ENCODE assay signal across 18 cellular contexts in genomic region chr18:63225434-63225833, GRCh38.
A peak's percentile ranks its signal among the peaks of the same experiment; 100 is the strongest.
DNase-seq lines count a peak whose midpoint lies in the region; ATAC-seq and TF ChIP-seq lines count a peak whose summit lies in the region.
"Had no signal": no experiment of that assay in that cellular context is flagged by ENCODE, and none has a peak within 500 bp of the region (broad histone marks: within the 10 kb centered on the region; RNA-seq: fewer than 3 reads in every experiment).

No MANE protein-coding gene starts in this region.

- no peak overlapping the region for H3K27ac ChIP-seq in mesenchymal stem cell (ENCODE audit: low read length, poor library complexity, severe bottlenecking)
- peak overlapping the region in 3 of 4 donors; percentile 5 to 51 (median 12) for H3K27ac ChIP-seq in transverse colon
- H3K27ac ChIP-seq: C4-2B had no signal

- no peak overlapping the region for H3K18ac ChIP-seq in mesenchymal stem cell (ENCODE audit: low read depth in 1 of 2, low read length in 2 of 2)

- H3K14ac ChIP-seq in mesenchymal stem cell (ENCODE audit: low read length in 2 of 2): no peak overlapping the region

- H3K79me1 ChIP-seq in mesenchymal stem cell (replicated peaks; ENCODE audit: low read length, poor library complexity, severe bottlenecking): peaks cover 1% of the 10 kb centered on the region

- peaks cover 0 to 8% of the 10 kb centered on the region in 2 experiments for H3K27me3 ChIP-seq in mesenchymal stem cell (ENCODE audit: control insufficient read depth in 1 of 2, insufficient read depth in 1 of 2, low read length in 2 of 2)
- H3K27me3 ChIP-seq in transverse colon: no peaks in the 10 kb centered on the region

- H3K9me3 Mint-ChIP-seq in activated naive CD8-positive, alpha-beta T cell (ENCODE audit: low read depth): peaks cover 4% of the 10 kb centered on the region
- peaks cover 11% of the 10 kb centered on the region for H3K9me3 Mint-ChIP-seq in activated naive CD8-positive, alpha-beta T cell treated with anti-CD3 and anti-CD28 coated beads for 36 hours
- H3K9me3 Mint-ChIP-seq in activated T-helper 1 cell treated with anti-CD3 and anti-CD28 coated beads, Interleukin-12 subunit alpha, Interleukin-12 subunit beta, Interleukin-2, Interleukin-4 antibody, amounts not matched to agents 30 ng/mL and 10 ng/mL and 1 ng/mL, durations not matched to agents 14 hours and 24 hours and 36 hours: peaks cover 5% of the 10 kb centered on the region
- peaks cover 2% of the 10 kb centered on the region for H3K9me3 Mint-ChIP-seq in glutamatergic neuron (ENCODE audit: unreplicated experiment)

- H2AFZ ChIP-seq in mesenchymal stem cell (ENCODE audit: low read depth, low read length): peak overlapping the region; percentile 5

- H3K9me3 ChIP-seq in mesenchymal stem cell (ENCODE audit: control insufficient read depth, low read length) (no peaks in the 10 kb centered on the region), transverse colon (no peaks in the 10 kb centered on the region)

- peaks cover 19% of the 10 kb centered on the region for H3K36me3 Mint-ChIP-seq in activated naive CD8-positive, alpha-beta T cell
- peaks cover 67% of the 10 kb centered on the region for H3K36me3 Mint-ChIP-seq in activated naive CD8-positive, alpha-beta T cell treated with anti-CD3 and anti-CD28 coated beads for 36 hours
- peaks cover 45% of the 10 kb centered on the region for H3K36me3 Mint-ChIP-seq in activated T-helper 1 cell treated with anti-CD3 and anti-CD28 coated beads, Interleukin-12 subunit alpha, Interleukin-12 subunit beta, Interleukin-2, Interleukin-4 antibody, amounts not matched to agents 30 ng/mL and 10 ng/mL and 1 ng/mL, durations not matched to agents 14 hours and 24 hours and 36 hours (ENCODE audit: low read depth)
- no peaks in the 10 kb centered on the region for H3K36me3 Mint-ChIP-seq in glutamatergic neuron (ENCODE audit: unreplicated experiment)

- DNase-seq in activated naive CD8-positive, alpha-beta T cell treated with anti-CD3 and anti-CD28 coated beads for 36 hours: no peak
- no peak for DNase-seq in activated T-helper 1 cell treated with anti-CD3 and anti-CD28 coated beads, Interleukin-12 subunit alpha, Interleukin-12 subunit beta, Interleukin-2, Interleukin-4 antibody, amounts not matched to agents 30 ng/mL and 10 ng/mL and 1 ng/mL, durations not matched to agents 14 hours and 24 hours and 36 hours (ENCODE audit: low spot score)
- DNase-seq in mesenchymal stem cell: no peak
- no peak for DNase-seq in transverse colon
- no peak for DNase-seq in NCI-H82 treated with DMSO at 0.1 percent for 48 hours (lab: John Stamatoyannopoulos, UW; ENCODE audit: unreplicated experiment)
- no peak for DNase-seq in glutamatergic neuron
- DNase-seq: COR-L47, DMS153, HCEC 1CT, IMR-90, Kasumi-1, NCI-H1105, NCI-H1694 treated with DMSO at 0.1 percent for 48 hours, NCI-H69, RPMI8226 had no signal

- no peak for TF ChIP-seq CTCF in transverse colon (IDR thresholded peaks at IDR 0.05)
- no peak for TF ChIP-seq CTCF in glutamatergic neuron (IDR thresholded peaks at IDR 0.05; ENCODE audit: partially characterized antibody, unreplicated experiment)

- H2BK15ac ChIP-seq in mesenchymal stem cell (ENCODE audit: low read depth, poor library complexity, severe bottlenecking): no peak overlapping the region

- in situ Hi-C loops in transverse colon (cut with MboI; ENCODE audit: low pct_ligation_motif_present in 1 of 4, low pct_unique_long_range_greater_than_20kb in 1 of 4, low sequenced_read_pairs in 3 of 4): no loop called here

- no peak overlapping the region for H4K91ac ChIP-seq in mesenchymal stem cell (ENCODE audit: low read length)

- H2BK120ac ChIP-seq in mesenchymal stem cell (ENCODE audit: low read depth, low read length): no peak overlapping the region

- H3K4me3 ChIP-seq in mesenchymal stem cell (ENCODE audit: insufficient read depth in 1 of 2, low read depth in 1 of 2, low read length in 2 of 2) (no peak overlapping the region), transverse colon (no peak overlapping the region)

- peaks cover 85% of the 10 kb centered on the region for H3K4me1 Mint-ChIP-seq in activated naive CD8-positive, alpha-beta T cell (ENCODE audit: low read depth)
- H3K4me1 Mint-ChIP-seq in activated naive CD8-positive, alpha-beta T cell treated with anti-CD3 and anti-CD28 coated beads for 36 hours: peaks cover 66% of the 10 kb centered on the region
- H3K4me1 Mint-ChIP-seq in activated T-helper 1 cell treated with anti-CD3 and anti-CD28 coated beads, Interleukin-12 subunit alpha, Interleukin-12 subunit beta, Interleukin-2, Interleukin-4 antibody, amounts not matched to agents 30 ng/mL and 10 ng/mL and 1 ng/mL, durations not matched to agents 14 hours and 24 hours and 36 hours (ENCODE audit: low read depth): peaks cover 66% of the 10 kb centered on the region
- no peaks in the 10 kb centered on the region for H3K4me1 Mint-ChIP-seq in glutamatergic neuron (ENCODE audit: low read depth, unreplicated experiment)

- TF ChIP-seq EP300 in transverse colon (IDR thresholded peaks at IDR 0.05; ENCODE audit: low read depth): no peak

- no peak overlapping the region for H2AK5ac ChIP-seq in mesenchymal stem cell (ENCODE audit: low read length, severe bottlenecking)

- H3K4me1 ChIP-seq in mesenchymal stem cell (ENCODE audit: control insufficient read depth, insufficient read depth, low read depth, low read length) (no peaks in the 10 kb centered on the region), transverse colon (peaks cover 0 to 33% (median 16%) of the 10 kb centered on the region in 4 donors)

- no peak overlapping the region for H3K9ac ChIP-seq in mesenchymal stem cell (ENCODE audit: low read length)

- H3K4me3 Mint-ChIP-seq in activated naive CD8-positive, alpha-beta T cell: no peak overlapping the region
- H3K4me3 Mint-ChIP-seq in activated naive CD8-positive, alpha-beta T cell treated with anti-CD3 and anti-CD28 coated beads for 36 hours: no peak overlapping the region
- H3K4me3 Mint-ChIP-seq in activated T-helper 1 cell treated with anti-CD3 and anti-CD28 coated beads, Interleukin-12 subunit alpha, Interleukin-12 subunit beta, Interleukin-2, Interleukin-4 antibody, amounts not matched to agents 30 ng/mL and 10 ng/mL and 1 ng/mL, durations not matched to agents 14 hours and 24 hours and 36 hours: no peak overlapping the region
- no peak overlapping the region for H3K4me3 Mint-ChIP-seq in glutamatergic neuron (ENCODE audit: unreplicated experiment)

- no peak for TF ChIP-seq POLR2A in transverse colon (IDR thresholded peaks at IDR 0.05)

- H3K27ac Mint-ChIP-seq in activated naive CD8-positive, alpha-beta T cell: peak overlapping the region; percentile 93
- H3K27ac Mint-ChIP-seq in activated naive CD8-positive, alpha-beta T cell treated with anti-CD3 and anti-CD28 coated beads for 36 hours: no peak overlapping the region
- H3K27ac Mint-ChIP-seq in activated T-helper 1 cell treated with anti-CD3 and anti-CD28 coated beads, Interleukin-12 subunit alpha, Interleukin-12 subunit beta, Interleukin-2, Interleukin-4 antibody, amounts not matched to agents 30 ng/mL and 10 ng/mL and 1 ng/mL, durations not matched to agents 14 hours and 24 hours and 36 hours: peak overlapping the region; percentile 15
- no peak overlapping the region for H3K27ac Mint-ChIP-seq in glutamatergic neuron (ENCODE audit: unreplicated experiment)

- WGBS in mesenchymal stem cell: 95% methylated on average over 6 of the region's 6 CpGs
- 40 to 67% methylated on average over 1 to 6 of the region's 6 CpGs for WGBS in transverse colon (ENCODE audit: low coverage in 1 of 2), 2 donors

- H2BK5ac ChIP-seq in mesenchymal stem cell (ENCODE audit: low read depth, low read length, poor library complexity, severe bottlenecking): no peak overlapping the region

- no peak overlapping the region for H4K8ac ChIP-seq in mesenchymal stem cell (ENCODE audit: low read length)

- peaks cover 0 to 4% of the 10 kb centered on the region in 2 experiments for H3K36me3 ChIP-seq in mesenchymal stem cell (ENCODE audit: control insufficient read depth in 1 of 2, insufficient read depth in 2 of 2, low read depth in 1 of 2, low read length in 2 of 2)
- H3K36me3 ChIP-seq in transverse colon: no peaks in the 10 kb centered on the region

- no peak for ATAC-seq in GM18519 (IDR thresholded peaks at IDR 0.05; ENCODE audit: low FRiP score, unreplicated experiment)

- no peaks in the 10 kb centered on the region for H3K27me3 Mint-ChIP-seq in activated naive CD8-positive, alpha-beta T cell
- H3K27me3 Mint-ChIP-seq in activated naive CD8-positive, alpha-beta T cell treated with anti-CD3 and anti-CD28 coated beads for 36 hours: no peaks in the 10 kb centered on the region
- H3K27me3 Mint-ChIP-seq in activated T-helper 1 cell treated with anti-CD3 and anti-CD28 coated beads, Interleukin-12 subunit alpha, Interleukin-12 subunit beta, Interleukin-2, Interleukin-4 antibody, amounts not matched to agents 30 ng/mL and 10 ng/mL and 1 ng/mL, durations not matched to agents 14 hours and 24 hours and 36 hours (ENCODE audit: insufficient read depth): no peaks in the 10 kb centered on the region
- H3K27me3 Mint-ChIP-seq in glutamatergic neuron (ENCODE audit: unreplicated experiment): no peaks in the 10 kb centered on the region

- H3K4ac ChIP-seq in mesenchymal stem cell (ENCODE audit: low read depth in 1 of 2, low read length in 2 of 2): no peak overlapping the region

- intact Hi-C loops in activated T-helper 1 cell treated with anti-CD3 and anti-CD28 coated beads, Interleukin-12 subunit alpha, Interleukin-12 subunit beta, Interleukin-2, Interleukin-4 antibody, amounts not matched to agents 30 ng/mL and 10 ng/mL and 1 ng/mL, durations not matched to agents 14 hours and 24 hours and 36 hours (cut with micrococcal nuclease): no loop called here
- intact Hi-C loops in transverse colon (cut with DNase I; ENCODE audit: low total_unique reads): no loop called here

- no peak overlapping the region for H3K23ac ChIP-seq in mesenchymal stem cell (ENCODE audit: low read length in 2 of 2)

- H2BK12ac ChIP-seq in mesenchymal stem cell (ENCODE audit: low read length in 2 of 2): no peak overlapping the region

- H3K4me2 ChIP-seq in mesenchymal stem cell (ENCODE audit: low read length, poor library complexity, severe bottlenecking): no peak overlapping the region

Comparison
In these comparisons a context has a peak if more than half of its experiments do, and no peak if none do; other contexts are left out.
1. H3K27ac Mint-ChIP-seq: peak in activated naive CD8-positive, alpha-beta T cell (single experiment) and activated T-helper 1 cell treated with anti-CD3 and anti-CD28 coated beads, Interleukin-12 subunit alpha, Interleukin-12 subunit beta, Interleukin-2, Interleukin-4 antibody, amounts not matched to agents 30 ng/mL and 10 ng/mL and 1 ng/mL, durations not matched to agents 14 hours and 24 hours and 36 hours (single experiment); none in activated naive CD8-positive, alpha-beta T cell treated with anti-CD3 and anti-CD28 coated beads for 36 hours (single experiment) and glutamatergic neuron (single experiment).